ENCODE assay signal across 9 cellular contexts in the genomic region with DNA sequence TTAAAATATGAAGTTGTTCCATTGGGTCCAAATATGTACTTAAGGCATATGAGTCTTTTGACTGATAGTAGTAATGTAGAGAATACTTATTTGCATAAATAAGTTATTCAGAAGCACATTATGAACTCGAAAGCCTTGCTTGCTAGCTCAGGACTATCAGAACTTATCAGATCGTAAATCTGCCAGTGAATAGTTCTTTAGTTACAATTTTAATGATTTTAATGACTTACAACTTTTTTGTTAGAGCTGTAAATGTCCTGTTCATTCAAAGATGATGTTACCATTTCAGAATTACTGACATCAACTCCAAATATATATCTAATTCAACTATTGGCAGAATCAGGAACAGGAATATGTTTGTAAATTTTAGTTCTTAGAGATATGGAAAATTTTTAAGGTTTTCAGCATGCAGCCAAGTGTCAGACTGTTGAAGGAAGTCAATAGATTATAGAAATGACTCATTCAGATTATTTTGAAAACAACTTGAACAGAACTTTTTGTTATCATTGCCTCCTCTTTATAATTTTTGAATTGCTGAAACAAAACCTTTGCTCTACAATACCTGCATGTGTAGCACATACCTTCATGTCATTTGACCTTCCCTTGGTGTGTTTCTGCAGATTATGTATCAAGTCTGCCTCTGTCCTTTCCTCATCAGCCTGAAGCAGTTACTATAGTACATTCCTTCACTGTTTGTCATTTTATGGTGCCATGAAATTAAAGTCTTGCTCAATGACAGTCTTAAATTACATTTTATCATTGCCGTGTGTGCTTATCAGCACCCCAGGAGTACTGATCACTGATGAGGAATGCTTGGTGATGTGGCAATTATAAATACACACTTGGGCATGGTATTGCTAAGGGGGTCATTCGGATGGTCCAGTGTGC. TPM values are rescaled to one million over a fixed set of nuclear protein-coding genes. Genes with fewer than 3 reads are reported as not detected.
DNase-seq lines count a peak whose midpoint lies in the region; FAIRE-seq and TF ChIP-seq lines count a peak whose summit lies in the region.
"Had no signal": no experiment of that assay in that cellular context is flagged by ENCODE, and none has a peak within 500 bp of the region (broad histone marks: within the 10 kb centered on the region; RNA-seq: fewer than 3 reads in every experiment).

No MANE protein-coding gene starts in this region.

- H3K4me1 Mint-ChIP-seq in astrocyte (ENCODE audit: low read depth, unreplicated experiment) (peaks cover 8% of the 10 kb centered on the region), immature natural killer cell (peaks cover 35 to 51% of the 10 kb centered on the region in 2 donors)
- H3K4me1 Mint-ChIP-seq in activated naive CD4-positive, alpha-beta T cell treated with anti-CD3 and anti-CD28 coated beads, Interleukin-2, amount 10 ng/mL, durations not matched to agents 7 days and 5 days = peaks cover 49% of the 10 kb centered on the region

- H4K20me1 ChIP-seq in astrocyte (ENCODE audit: insufficient read depth, low read length) (no peaks in the 10 kb centered on the region), keratinocyte (ENCODE audit: control insufficient read depth, extremely low read depth, insufficient read depth, low read length) (no peaks in the 10 kb centered on the region)

- H3K36me3 Mint-ChIP-seq in astrocyte (ENCODE audit: low read depth, unreplicated experiment) (peaks cover 6% of the 10 kb centered on the region), immature natural killer cell (peaks cover 7 to 17% (median 14%) of the 10 kb centered on the region in 3 donors)
- H3K36me3 Mint-ChIP-seq in activated naive CD4-positive, alpha-beta T cell treated with anti-CD3 and anti-CD28 coated beads, Interleukin-2, amount 10 ng/mL, durations not matched to agents 7 days and 5 days = peaks cover 62% of the 10 kb centered on the region

- POLR2A ChIA-PET in HEK293 (lab: Yijun Ruan, JAX) = no interaction called here

- H3K27ac ChIP-seq in HEK293 (ENCODE audit: extremely low read depth, low read depth, low read length) (no peak overlapping the region), astrocyte (ENCODE audit: low read depth, low read length) (peak overlapping the region; percentile 65), keratinocyte (ENCODE audit: control insufficient read depth, insufficient read depth, low read length) (peak overlapping the region; percentile 56)

- H3K4me3 Mint-ChIP-seq in astrocyte (ENCODE audit: unreplicated experiment) (no peak overlapping the region), immature natural killer cell (no peak overlapping the region)
- no peak overlapping the region for H3K4me3 Mint-ChIP-seq in activated naive CD4-positive, alpha-beta T cell treated with anti-CD3 and anti-CD28 coated beads, Interleukin-2, amount 10 ng/mL, durations not matched to agents 7 days and 5 days
- H3K4me3 Mint-ChIP-seq: IgD-negative memory B cell had no signal

- FAIRE-seq in astrocyte (lab: Jason Lieb, UNC) = peak; percentile 80
- peak; percentile 74 for FAIRE-seq in keratinocyte (lab: Jason Lieb, UNC)

- dilution Hi-C loops in keratinocyte (cut with MboI; ENCODE audit: extremely low pct_ligation_motif_present, low sequenced_read_pairs) = no loop called here

- H3K9me3 ChIP-seq in HEK293 (ENCODE audit: control insufficient read depth, insufficient read depth, low read depth, low read length) = no peaks in the 10 kb centered on the region
- H3K9me3 ChIP-seq in astrocyte (ENCODE audit: insufficient read depth, low read depth, low read length) = no peaks in the 10 kb centered on the region
- H3K9me3 ChIP-seq in keratinocyte (ENCODE audit: control insufficient read depth, low read depth, low read length) = no peaks in the 10 kb centered on the region
- H3K9me3 ChIP-seq in HAP-1 = no peaks in the 10 kb centered on the region

- no peaks in the 10 kb centered on the region for H3K79me2 ChIP-seq in astrocyte (ENCODE audit: insufficient read depth, low read length)
- H3K79me2 ChIP-seq in keratinocyte (ENCODE audit: control insufficient read depth, insufficient read depth, low read length) = peaks cover 11% of the 10 kb centered on the region

- H3K4me2 ChIP-seq in astrocyte (ENCODE audit: low read length) (peak overlapping the region; percentile 24), keratinocyte (ENCODE audit: control insufficient read depth, extremely low read depth, insufficient read depth, low read depth, low read length) (peak overlapping the region; percentile 67)

- H3K27ac Mint-ChIP-seq in astrocyte (ENCODE audit: unreplicated experiment) (no peak overlapping the region), immature natural killer cell (no peak overlapping the region)
- no peak overlapping the region for H3K27ac Mint-ChIP-seq in activated naive CD4-positive, alpha-beta T cell treated with anti-CD3 and anti-CD28 coated beads, Interleukin-2, amount 10 ng/mL, durations not matched to agents 7 days and 5 days
- H3K27ac Mint-ChIP-seq: IgD-negative memory B cell had no signal

- in situ Hi-C loops in HAP-1 (cut with MboI; ENCODE audit: low sequenced_read_pairs) = loop anchor here (10.0 kb wide), 1 partner anchor 79 kb away; no protein-coding TSS in a partner anchor

- H3K27me3 ChIP-seq in astrocyte (ENCODE audit: insufficient read depth, low read length) = no peaks in the 10 kb centered on the region
- no peaks in the 10 kb centered on the region for H3K27me3 ChIP-seq in keratinocyte (ENCODE audit: control insufficient read depth, extremely low read depth, insufficient read depth, low read length)
- no peaks in the 10 kb centered on the region for H3K27me3 ChIP-seq in HAP-1 (ENCODE audit: low read depth)

- no peaks in the 10 kb centered on the region for H3K27me3 Mint-ChIP-seq in astrocyte (ENCODE audit: low read depth, unreplicated experiment)
- H3K27me3 Mint-ChIP-seq in immature natural killer cell (ENCODE audit: low read depth in 3 of 3) = no peaks in the 10 kb centered on the region
- H3K27me3 Mint-ChIP-seq in activated naive CD4-positive, alpha-beta T cell treated with anti-CD3 and anti-CD28 coated beads, Interleukin-2, amount 10 ng/mL, durations not matched to agents 7 days and 5 days = no peaks in the 10 kb centered on the region
- H3K27me3 Mint-ChIP-seq: IgD-negative memory B cell had no signal

- no peak for TF ChIP-seq CTCF in HEK293 (tag by site-specific recombination; IDR thresholded peaks at IDR 0.05)
- TF ChIP-seq CTCF in astrocyte (IDR thresholded peaks at IDR 0.05; ENCODE audit: insufficient read depth, low read depth, low read length) = no peak
- no peak for TF ChIP-seq CTCF in keratinocyte (optimal IDR thresholded peaks at IDR 0.05 in 1 of 3, IDR thresholded peaks at IDR 0.05 in 1 of 3, conservative IDR thresholded peaks at IDR 0.05 in 1 of 3; ENCODE audit: extremely low read depth in 1 of 3, insufficient read depth in 2 of 3, low read length in 3 of 3)

- no peaks in the 10 kb centered on the region for H3K9me3 Mint-ChIP-seq in astrocyte (ENCODE audit: unreplicated experiment)
- H3K9me3 Mint-ChIP-seq in immature natural killer cell = no peaks in the 10 kb centered on the region
- no peaks in the 10 kb centered on the region for H3K9me3 Mint-ChIP-seq in activated naive CD4-positive, alpha-beta T cell treated with anti-CD3 and anti-CD28 coated beads, Interleukin-2, amount 10 ng/mL, durations not matched to agents 7 days and 5 days
- H3K9me3 Mint-ChIP-seq: IgD-negative memory B cell had no signal

- peaks cover 7% of the 10 kb centered on the region for H3K4me1 ChIP-seq in HEK293 (ENCODE audit: control insufficient read depth, insufficient read depth, low read length)
- peaks cover 12% of the 10 kb centered on the region for H3K4me1 ChIP-seq in astrocyte (ENCODE audit: insufficient read depth, low read length)
- peaks cover 21% of the 10 kb centered on the region for H3K4me1 ChIP-seq in keratinocyte (ENCODE audit: control insufficient read depth, extremely low read depth, insufficient read depth, low read length)
- H3K4me1 ChIP-seq in HAP-1 = peaks cover 26% of the 10 kb centered on the region

- no peak overlapping the region for H2AFZ ChIP-seq in astrocyte (ENCODE audit: low read depth, low read length)
- no peak overlapping the region for H2AFZ ChIP-seq in keratinocyte (ENCODE audit: control insufficient read depth, low read length)

- CTCF ChIA-PET in HEK293 (lab: Yijun Ruan, JAX) = no interaction called here
- CTCF ChIA-PET in activated naive CD4-positive, alpha-beta T cell treated with anti-CD3 and anti-CD28 coated beads, Interleukin-2, amount 10 ng/mL, durations not matched to agents 7 days and 5 days (lab: Charles Lee) = no interaction called here

- H3K9ac ChIP-seq in astrocyte (ENCODE audit: low read length) = peak overlapping the region; percentile 14
- H3K9ac ChIP-seq in keratinocyte (ENCODE audit: control insufficient read depth, extremely low read depth, insufficient read depth, low read length) = no peak overlapping the region

- peak; percentile 49 for DNase-seq in AG08396 (ENCODE audit: low spot score)
- DNase-seq in astrocyte (ENCODE audit: low read depth) = peak; percentile 84
- peak; percentile 54 for DNase-seq in keratinocyte (ENCODE audit: low read depth, low spot score)
- no peak for DNase-seq in HAP-1 (ENCODE audit: low spot score in 2 of 2)
- DNase-seq in immature natural killer cell = no peak
- no peak for DNase-seq in NCI-H1694 treated with DMSO at 0.1 percent for 48 hours (lab: John Stamatoyannopoulos, UW)
- DNase-seq in activated naive CD4-positive, alpha-beta T cell treated with anti-CD3 and anti-CD28 coated beads, Interleukin-2, amount 10 ng/mL, durations not matched to agents 7 days and 5 days = no peak

- no peaks in the 10 kb centered on the region for H3K9me1 ChIP-seq in keratinocyte (ENCODE audit: control insufficient read depth, extremely low read depth, insufficient read depth, low read length)

- H3K36me3 ChIP-seq in HEK293 (ENCODE audit: control insufficient read depth in 2 of 2, insufficient read depth in 1 of 2, low read length in 2 of 2) (peaks cover 0 to 13% of the 10 kb centered on the region in 2 experiments; a peak in 2 of 3 replicates), astrocyte (ENCODE audit: insufficient read depth, low read length) (no peaks in the 10 kb centered on the region), keratinocyte (ENCODE audit: control insufficient read depth in 2 of 2, extremely low read depth in 1 of 2, insufficient read depth in 2 of 2, low read length in 2 of 2) (peaks cover 0 to 2% of the 10 kb centered on the region in 2 experiments), HAP-1 (replicated peaks) (peaks cover 36% of the 10 kb centered on the region)

- H3K4me3 ChIP-seq in HEK293 (ENCODE audit: low read depth, low read length) (no peak overlapping the region), astrocyte (ENCODE audit: insufficient read depth, low read depth, low read length) (no peak overlapping the region), keratinocyte (ENCODE audit: control insufficient read depth in 2 of 3, extremely low read depth in 1 of 3, insufficient read depth in 2 of 3, low read depth in 1 of 3, low read length in 3 of 3) (peak overlapping the region in 1 of 3 experiments; percentile 3), HAP-1 (no peak overlapping the region)

RNA-seq across cellular contexts. Expression of a gene that starts 44.9 kb away (rescaled TPM):
- total RNA-seq in astrocyte = 34.1 and 36.9 TPM in 2 replicates
- polyA plus RNA-seq in keratinocyte = 50.6 to 65.2 TPM (median 54.7 TPM) in 3 replicates
- 13.7 TPM for polyA plus RNA-seq in keratinocyte (2011; ENCODE audit: low read depth)
- polyA plus RNA-seq in keratinocyte (2011; cell fraction: cytosol; rRNA removed) = 42.2 and 56.6 TPM in 2 replicates
- polyA plus RNA-seq in keratinocyte (2011; cell fraction: nucleus; rRNA removed) = 59.4 and 66.6 TPM in 2 replicates
- 19.0 and 40.4 TPM in 2 replicates for polyA plus RNA-seq in keratinocyte (2012; ENCODE audit: low replicate concordance)
- polyA minus RNA-seq in keratinocyte = 59.6 to 96.0 TPM (median 74.5 TPM) in 3 replicates
- polyA minus RNA-seq in keratinocyte (2011; cell fraction: cytosol; rRNA and poly(A)+ RNA removed) = 81.1 TPM
- 41.0 and 65.7 TPM in 2 replicates for polyA minus RNA-seq in keratinocyte (2011; cell fraction: nucleus; rRNA and poly(A)+ RNA removed)
- 10 to 100 TPM; 24.7 to 40.1 (median 32.0) TPM for polyA plus RNA-seq in immature natural killer cell

Comparison
In these comparisons a context has a peak if more than half of its experiments do, and no peak if none do; other contexts are left out.
1. DNase-seq: peak in AG08396 (single experiment), astrocyte (single experiment) and keratinocyte (single experiment); none in HAP-1 (0 of 2), immature natural killer cell (0 of 3), NCI-H1694 treated with DMSO at 0.1 percent for 48 hours (single experiment) and activated naive CD4-positive, alpha-beta T cell treated with anti-CD3 and anti-CD28 coated beads, Interleukin-2, amount 10 ng/mL, durations not matched to agents 7 days and 5 days (single experiment).